1 cellular context compared by ENCODE assay signal in the genomic region with DNA sequence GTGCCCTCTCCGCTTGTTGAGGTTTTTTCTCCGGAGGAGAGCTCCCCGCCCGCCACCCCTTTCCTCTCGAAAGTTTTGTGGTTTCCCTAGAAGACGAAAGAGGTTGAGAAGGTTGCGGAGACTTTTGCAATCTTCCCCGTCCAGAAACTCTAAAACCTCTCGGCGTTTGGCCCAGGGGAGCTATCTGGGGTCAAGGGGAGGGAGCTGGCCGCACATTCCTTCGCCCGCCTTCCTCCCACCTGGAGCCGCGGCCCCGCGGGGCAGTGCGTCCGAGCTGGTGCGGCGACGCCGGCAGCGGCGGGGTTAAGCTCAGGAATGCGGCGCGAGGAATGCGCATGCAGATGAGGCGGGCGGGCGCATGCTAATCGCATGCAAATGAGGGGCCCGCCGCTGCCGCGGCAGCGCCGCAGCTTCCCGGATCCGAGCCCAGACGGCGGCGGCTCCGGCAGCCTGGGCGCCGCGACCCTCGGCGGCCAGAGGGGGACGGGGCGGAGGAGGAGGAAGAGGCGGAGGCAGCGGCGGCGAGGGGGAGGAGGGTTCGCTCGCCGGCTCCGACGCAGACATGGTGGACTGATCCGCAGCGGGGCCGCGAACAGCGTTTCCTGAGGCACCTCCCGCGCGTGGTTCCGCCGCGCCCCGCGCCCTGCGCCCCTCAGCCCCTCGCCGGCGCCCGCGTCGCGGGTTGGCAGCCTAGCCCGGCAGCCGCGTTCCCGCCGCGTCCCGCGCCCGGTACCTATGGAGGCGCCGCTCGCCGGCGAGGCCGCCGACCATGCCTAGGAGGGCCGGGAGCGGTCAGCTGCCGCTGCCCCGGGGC.
TF ChIP-seq lines count a peak whose summit lies in the region.

A gene (plus strand): TSS at position 535 of the 814 bp plus-strand sequence. CDS start 235 bp downstream, at position 770.

TF ChIP-seq in HepG2, 621 proteins besides CTCF, POLR2A, EP300 and RAD21 (continued from another document and continues in another):
- TF ChIP-seq, protein P1, sequence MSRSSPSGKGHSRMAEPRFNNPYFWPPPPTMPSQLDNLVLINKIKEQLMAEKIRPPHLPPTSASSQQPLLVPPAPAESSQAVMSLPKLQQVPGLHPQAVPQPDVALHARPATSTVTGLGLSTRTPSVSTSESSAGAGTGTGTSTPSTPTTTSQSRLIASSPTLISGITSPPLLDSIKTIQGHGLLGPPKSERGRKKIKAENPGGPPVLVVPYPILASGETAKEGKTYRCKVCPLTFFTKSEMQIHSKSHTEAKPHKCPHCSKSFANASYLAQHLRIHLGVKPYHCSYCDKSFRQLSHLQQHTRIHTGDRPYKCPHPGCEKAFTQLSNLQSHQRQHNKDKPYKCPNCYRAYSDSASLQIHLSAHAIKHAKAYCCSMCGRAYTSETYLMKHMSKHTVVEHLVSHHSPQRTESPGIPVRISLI (CRISPR knock-in tag; IDR thresholded peaks at IDR 0.05; ENCODE audit: borderline replicate concordance), result peak; percentile 67; the same call in 1 of the 2 replicates
- no peak for TF ChIP-seq U2AF1 (optimal IDR thresholded peaks at IDR 0.05; ENCODE audit: low read depth, low read length)
- no peak for TF ChIP-seq SCMH1 (CRISPR knock-in tag; IDR thresholded peaks at IDR 0.05; ENCODE audit: borderline replicate concordance)
- TF ChIP-seq RORA (CRISPR knock-in tag; IDR thresholded peaks at IDR 0.05), result no peak
- no peak for TF ChIP-seq CHD2 (IDR thresholded peaks at IDR 0.05; ENCODE audit: low read depth, low read length)
- TF ChIP-seq KLF15 (CRISPR knock-in tag; IDR thresholded peaks at IDR 0.05; ENCODE audit: borderline replicate concordance), result no peak; the same call in 1 of the 2 replicates
- TF ChIP-seq, protein P2, sequence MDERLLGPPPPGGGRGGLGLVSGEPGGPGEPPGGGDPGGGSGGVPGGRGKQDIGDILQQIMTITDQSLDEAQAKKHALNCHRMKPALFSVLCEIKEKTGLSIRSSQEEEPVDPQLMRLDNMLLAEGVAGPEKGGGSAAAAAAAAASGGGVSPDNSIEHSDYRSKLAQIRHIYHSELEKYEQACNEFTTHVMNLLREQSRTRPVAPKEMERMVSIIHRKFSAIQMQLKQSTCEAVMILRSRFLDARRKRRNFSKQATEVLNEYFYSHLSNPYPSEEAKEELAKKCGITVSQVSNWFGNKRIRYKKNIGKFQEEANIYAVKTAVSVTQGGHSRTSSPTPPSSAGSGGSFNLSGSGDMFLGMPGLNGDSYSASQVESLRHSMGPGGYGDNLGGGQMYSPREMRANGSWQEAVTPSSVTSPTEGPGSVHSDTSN (CRISPR knock-in tag; IDR thresholded peaks at IDR 0.05), result no peak
- peak; percentile 69 for TF ChIP-seq ZNF792 (CRISPR knock-in tag; IDR thresholded peaks at IDR 0.05)
- peak; percentile 98 for TF ChIP-seq SKI (IDR thresholded peaks at IDR 0.05; ENCODE audit: partially characterized antibody)
- TF ChIP-seq RXRB (CRISPR knock-in tag; IDR thresholded peaks at IDR 0.05; ENCODE audit: borderline replicate concordance), result peak; percentile 73
- peak; percentile 22; the same call in 1 of the 2 replicates for TF ChIP-seq ZNF451 (CRISPR knock-in tag; IDR thresholded peaks at IDR 0.05)
- TF ChIP-seq ZNF124 (CRISPR knock-in tag; IDR thresholded peaks at IDR 0.05), result peak; percentile 67; the same call in 1 of the 2 replicates
- no peak for TF ChIP-seq ZNF317 (CRISPR knock-in tag; IDR thresholded peaks at IDR 0.05)
- no peak for TF ChIP-seq NFE2 (CRISPR knock-in tag; IDR thresholded peaks at IDR 0.05)
- TF ChIP-seq FOXK1 (CRISPR knock-in tag; IDR thresholded peaks at IDR 0.05; ENCODE audit: borderline replicate concordance, low read depth), result no peak
- TF ChIP-seq NCOA1 (CRISPR knock-in tag; IDR thresholded peaks at IDR 0.05), result no peak
- TF ChIP-seq, protein P3, sequence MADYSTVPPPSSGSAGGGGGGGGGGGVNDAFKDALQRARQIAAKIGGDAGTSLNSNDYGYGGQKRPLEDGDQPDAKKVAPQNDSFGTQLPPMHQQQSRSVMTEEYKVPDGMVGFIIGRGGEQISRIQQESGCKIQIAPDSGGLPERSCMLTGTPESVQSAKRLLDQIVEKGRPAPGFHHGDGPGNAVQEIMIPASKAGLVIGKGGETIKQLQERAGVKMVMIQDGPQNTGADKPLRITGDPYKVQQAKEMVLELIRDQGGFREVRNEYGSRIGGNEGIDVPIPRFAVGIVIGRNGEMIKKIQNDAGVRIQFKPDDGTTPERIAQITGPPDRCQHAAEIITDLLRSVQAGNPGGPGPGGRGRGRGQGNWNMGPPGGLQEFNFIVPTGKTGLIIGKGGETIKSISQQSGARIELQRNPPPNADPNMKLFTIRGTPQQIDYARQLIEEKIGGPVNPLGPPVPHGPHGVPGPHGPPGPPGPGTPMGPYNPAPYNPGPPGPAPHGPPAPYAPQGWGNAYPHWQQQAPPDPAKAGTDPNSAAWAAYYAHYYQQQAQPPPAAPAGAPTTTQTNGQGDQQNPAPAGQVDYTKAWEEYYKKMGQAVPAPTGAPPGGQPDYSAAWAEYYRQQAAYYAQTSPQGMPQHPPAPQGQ (CRISPR knock-in tag; IDR thresholded peaks at IDR 0.05; ENCODE audit: borderline replicate concordance), result no peak
- no peak; the same call in 1 of the 2 replicates for TF ChIP-seq ZNF776 (CRISPR knock-in tag; IDR thresholded peaks at IDR 0.05)
- TF ChIP-seq, protein P4, sequence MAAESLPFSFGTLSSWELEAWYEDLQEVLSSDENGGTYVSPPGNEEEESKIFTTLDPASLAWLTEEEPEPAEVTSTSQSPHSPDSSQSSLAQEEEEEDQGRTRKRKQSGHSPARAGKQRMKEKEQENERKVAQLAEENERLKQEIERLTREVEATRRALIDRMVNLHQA (CRISPR knock-in tag; IDR thresholded peaks at IDR 0.05), result no peak
- TF ChIP-seq, protein P5, sequence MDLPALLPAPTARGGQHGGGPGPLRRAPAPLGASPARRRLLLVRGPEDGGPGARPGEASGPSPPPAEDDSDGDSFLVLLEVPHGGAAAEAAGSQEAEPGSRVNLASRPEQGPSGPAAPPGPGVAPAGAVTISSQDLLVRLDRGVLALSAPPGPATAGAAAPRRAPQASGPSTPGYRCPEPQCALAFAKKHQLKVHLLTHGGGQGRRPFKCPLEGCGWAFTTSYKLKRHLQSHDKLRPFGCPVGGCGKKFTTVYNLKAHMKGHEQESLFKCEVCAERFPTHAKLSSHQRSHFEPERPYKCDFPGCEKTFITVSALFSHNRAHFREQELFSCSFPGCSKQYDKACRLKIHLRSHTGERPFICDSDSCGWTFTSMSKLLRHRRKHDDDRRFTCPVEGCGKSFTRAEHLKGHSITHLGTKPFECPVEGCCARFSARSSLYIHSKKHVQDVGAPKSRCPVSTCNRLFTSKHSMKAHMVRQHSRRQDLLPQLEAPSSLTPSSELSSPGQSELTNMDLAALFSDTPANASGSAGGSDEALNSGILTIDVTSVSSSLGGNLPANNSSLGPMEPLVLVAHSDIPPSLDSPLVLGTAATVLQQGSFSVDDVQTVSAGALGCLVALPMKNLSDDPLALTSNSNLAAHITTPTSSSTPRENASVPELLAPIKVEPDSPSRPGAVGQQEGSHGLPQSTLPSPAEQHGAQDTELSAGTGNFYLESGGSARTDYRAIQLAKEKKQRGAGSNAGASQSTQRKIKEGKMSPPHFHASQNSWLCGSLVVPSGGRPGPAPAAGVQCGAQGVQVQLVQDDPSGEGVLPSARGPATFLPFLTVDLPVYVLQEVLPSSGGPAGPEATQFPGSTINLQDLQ (CRISPR knock-in tag; IDR thresholded peaks at IDR 0.05), result no peak
- peak; percentile 39; the same call in 1 of the 2 replicates for TF ChIP-seq ZNF589 (CRISPR knock-in tag; conservative IDR thresholded peaks at IDR 0.05)
- peak; percentile 76 for TF ChIP-seq HOXA3 (CRISPR knock-in tag; IDR thresholded peaks at IDR 0.05)
- TF ChIP-seq, protein P6, sequence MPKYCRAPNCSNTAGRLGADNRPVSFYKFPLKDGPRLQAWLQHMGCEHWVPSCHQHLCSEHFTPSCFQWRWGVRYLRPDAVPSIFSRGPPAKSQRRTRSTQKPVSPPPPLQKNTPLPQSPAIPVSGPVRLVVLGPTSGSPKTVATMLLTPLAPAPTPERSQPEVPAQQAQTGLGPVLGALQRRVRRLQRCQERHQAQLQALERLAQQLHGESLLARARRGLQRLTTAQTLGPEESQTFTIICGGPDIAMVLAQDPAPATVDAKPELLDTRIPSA (CRISPR knock-in tag; IDR thresholded peaks at IDR 0.05; ENCODE audit: borderline replicate concordance), result peak; percentile 65; the same call in 1 of the 2 replicates
- no peak for TF ChIP-seq XRCC5 (optimal IDR thresholded peaks at IDR 0.05; ENCODE audit: low read length)
- TF ChIP-seq MTA3 (CRISPR knock-in tag; IDR thresholded peaks at IDR 0.05), result no peak
- no peak for TF ChIP-seq ZFP41 (CRISPR knock-in tag; IDR thresholded peaks at IDR 0.05; ENCODE audit: borderline replicate concordance)
- TF ChIP-seq PAX8 (CRISPR knock-in tag; IDR thresholded peaks at IDR 0.05; ENCODE audit: borderline replicate concordance), result no peak
- TF ChIP-seq TBP (CRISPR knock-in tag; IDR thresholded peaks at IDR 0.05), result no peak
- no peak for TF ChIP-seq ZNF484 (CRISPR knock-in tag; IDR thresholded peaks at IDR 0.05; ENCODE audit: borderline replicate concordance, low read depth)
- no peak for TF ChIP-seq ZNF337 (CRISPR knock-in tag; IDR thresholded peaks at IDR 0.05; ENCODE audit: borderline replicate concordance, low read depth)
- TF ChIP-seq MEIS1 (CRISPR knock-in tag; IDR thresholded peaks at IDR 0.05; ENCODE audit: borderline replicate concordance), result 0 out of 2 replicates have a peak, but pooled peaks have one; percentile 57
- TF ChIP-seq ZNF879 (CRISPR knock-in tag; IDR thresholded peaks at IDR 0.05), result no peak
- peak; percentile 50; the same call in 1 of the 2 replicates for TF ChIP-seq RFXAP (CRISPR knock-in tag; IDR thresholded peaks at IDR 0.05; ENCODE audit: borderline replicate concordance)
- TF ChIP-seq POGZ (CRISPR knock-in tag; IDR thresholded peaks at IDR 0.05), result no peak
- TF ChIP-seq ZSCAN22 (CRISPR knock-in tag; IDR thresholded peaks at IDR 0.05), result peak; percentile 51; the same call in 1 of the 2 replicates
- TF ChIP-seq ERF (CRISPR knock-in tag; IDR thresholded peaks at IDR 0.05), result peak; percentile 70; the same call in 1 of the 2 replicates
- TF ChIP-seq, protein P7, sequence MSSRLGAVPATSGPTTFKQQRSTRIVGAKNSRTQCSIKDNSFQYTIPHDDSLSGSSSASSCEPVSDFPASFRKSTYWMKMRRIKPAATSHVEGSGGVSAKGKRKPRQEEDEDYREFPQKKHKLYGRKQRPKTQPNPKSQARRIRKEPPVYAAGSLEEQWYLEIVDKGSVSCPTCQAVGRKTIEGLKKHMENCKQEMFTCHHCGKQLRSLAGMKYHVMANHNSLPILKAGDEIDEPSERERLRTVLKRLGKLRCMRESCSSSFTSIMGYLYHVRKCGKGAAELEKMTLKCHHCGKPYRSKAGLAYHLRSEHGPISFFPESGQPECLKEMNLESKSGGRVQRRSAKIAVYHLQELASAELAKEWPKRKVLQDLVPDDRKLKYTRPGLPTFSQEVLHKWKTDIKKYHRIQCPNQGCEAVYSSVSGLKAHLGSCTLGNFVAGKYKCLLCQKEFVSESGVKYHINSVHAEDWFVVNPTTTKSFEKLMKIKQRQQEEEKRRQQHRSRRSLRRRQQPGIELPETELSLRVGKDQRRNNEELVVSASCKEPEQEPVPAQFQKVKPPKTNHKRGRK (CRISPR knock-in tag; IDR thresholded peaks at IDR 0.05), result no peak
- TF ChIP-seq ZNF616 (CRISPR knock-in tag; IDR thresholded peaks at IDR 0.05; ENCODE audit: low read depth), result peak; percentile 46; the same call in 1 of the 2 replicates
- peak; percentile 39; the same call in 1 of the 2 replicates for TF ChIP-seq FOXM1 (CRISPR knock-in tag; IDR thresholded peaks at IDR 0.05)
- TF ChIP-seq ZNF737 (CRISPR knock-in tag; IDR thresholded peaks at IDR 0.05; ENCODE audit: borderline replicate concordance), result no peak
- no peak for TF ChIP-seq SRY (CRISPR knock-in tag; IDR thresholded peaks at IDR 0.05)
- peak; percentile 22; the same call in 1 of the 2 replicates for TF ChIP-seq AKAP8 (CRISPR knock-in tag; IDR thresholded peaks at IDR 0.05)
- peak; percentile 78; the same call in 1 of the 2 replicates for TF ChIP-seq ZNF749 (CRISPR knock-in tag; IDR thresholded peaks at IDR 0.05; ENCODE audit: borderline replicate concordance)
- TF ChIP-seq NKX3-1 (CRISPR knock-in tag; IDR thresholded peaks at IDR 0.05), result no peak
- TF ChIP-seq, protein P8, sequence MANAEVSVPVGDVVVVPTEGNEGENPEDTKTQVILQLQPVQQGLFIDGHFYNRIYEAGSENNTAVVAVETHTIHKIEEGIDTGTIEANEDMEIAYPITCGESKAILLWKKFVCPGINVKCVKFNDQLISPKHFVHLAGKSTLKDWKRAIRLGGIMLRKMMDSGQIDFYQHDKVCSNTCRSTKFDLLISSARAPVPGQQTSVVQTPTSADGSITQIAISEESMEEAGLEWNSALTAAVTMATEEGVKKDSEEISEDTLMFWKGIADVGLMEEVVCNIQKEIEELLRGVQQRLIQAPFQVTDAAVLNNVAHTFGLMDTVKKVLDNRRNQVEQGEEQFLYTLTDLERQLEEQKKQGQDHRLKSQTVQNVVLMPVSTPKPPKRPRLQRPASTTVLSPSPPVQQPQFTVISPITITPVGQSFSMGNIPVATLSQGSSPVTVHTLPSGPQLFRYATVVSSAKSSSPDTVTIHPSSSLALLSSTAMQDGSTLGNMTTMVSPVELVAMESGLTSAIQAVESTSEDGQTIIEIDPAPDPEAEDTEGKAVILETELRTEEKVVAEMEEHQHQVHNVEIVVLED (CRISPR knock-in tag; IDR thresholded peaks at IDR 0.05; ENCODE audit: borderline replicate concordance), result peak; percentile 65; the same call in 1 of the 2 replicates
- no peak for TF ChIP-seq MTF1 (CRISPR knock-in tag; IDR thresholded peaks at IDR 0.05)
- no peak for TF ChIP-seq ZSCAN12 (CRISPR knock-in tag; IDR thresholded peaks at IDR 0.05)
- TF ChIP-seq CEBPB (IDR thresholded peaks at IDR 0.05; ENCODE audit: borderline replicate concordance, low read depth, low read length), result no peak
- peak; percentile 84 for TF ChIP-seq POLR2AphosphoS5 (IDR thresholded peaks at IDR 0.05; ENCODE audit: low read depth, low read length)
- TF ChIP-seq, protein P9, sequence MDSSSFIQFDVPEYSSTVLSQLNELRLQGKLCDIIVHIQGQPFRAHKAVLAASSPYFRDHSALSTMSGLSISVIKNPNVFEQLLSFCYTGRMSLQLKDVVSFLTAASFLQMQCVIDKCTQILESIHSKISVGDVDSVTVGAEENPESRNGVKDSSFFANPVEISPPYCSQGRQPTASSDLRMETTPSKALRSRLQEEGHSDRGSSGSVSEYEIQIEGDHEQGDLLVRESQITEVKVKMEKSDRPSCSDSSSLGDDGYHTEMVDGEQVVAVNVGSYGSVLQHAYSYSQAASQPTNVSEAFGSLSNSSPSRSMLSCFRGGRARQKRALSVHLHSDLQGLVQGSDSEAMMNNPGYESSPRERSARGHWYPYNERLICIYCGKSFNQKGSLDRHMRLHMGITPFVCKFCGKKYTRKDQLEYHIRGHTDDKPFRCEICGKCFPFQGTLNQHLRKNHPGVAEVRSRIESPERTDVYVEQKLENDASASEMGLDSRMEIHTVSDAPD (CRISPR knock-in tag; IDR thresholded peaks at IDR 0.05), result peak; percentile 75
- peak; percentile 79; the same call in 1 of the 2 replicates for TF ChIP-seq ZNF354B (CRISPR knock-in tag; IDR thresholded peaks at IDR 0.05)
- no peak for TF ChIP-seq MAFK (conservative IDR thresholded peaks at IDR 0.05 in 1 of 2, IDR thresholded peaks at IDR 0.05 in 1 of 2; ENCODE audit: low read length in 2 of 2)
- peak; percentile 94 for TF ChIP-seq ASH2L (IDR thresholded peaks at IDR 0.05; ENCODE audit: insufficient read length, low read depth, low read length)
- TF ChIP-seq, protein P10, sequence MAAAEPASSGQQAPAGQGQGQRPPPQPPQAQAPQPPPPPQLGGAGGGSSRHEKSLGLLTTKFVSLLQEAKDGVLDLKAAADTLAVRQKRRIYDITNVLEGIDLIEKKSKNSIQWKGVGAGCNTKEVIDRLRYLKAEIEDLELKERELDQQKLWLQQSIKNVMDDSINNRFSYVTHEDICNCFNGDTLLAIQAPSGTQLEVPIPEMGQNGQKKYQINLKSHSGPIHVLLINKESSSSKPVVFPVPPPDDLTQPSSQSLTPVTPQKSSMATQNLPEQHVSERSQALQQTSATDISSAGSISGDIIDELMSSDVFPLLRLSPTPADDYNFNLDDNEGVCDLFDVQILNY (CRISPR knock-in tag; conservative IDR thresholded peaks at IDR 0.05), result no peak
